In genomic region chr7:76233538-76234281, GRCh38 we compare ENCODE assay signal across 17 cellular contexts. TPM values are rescaled to one million over a fixed set of nuclear protein-coding genes. Genes with fewer than 3 reads are reported as not detected.
DNase-seq lines count a peak whose midpoint lies in the region; ATAC-seq and TF ChIP-seq lines count a peak whose summit lies in the region.
"Had no signal": no experiment of that assay in that cellular context is flagged by ENCODE, and none has a peak within 500 bp of the region (broad histone marks: within the 10 kb centered on the region; RNA-seq: fewer than 3 reads in every experiment).

No MANE protein-coding gene starts in this region.

- WGBS in mesendoderm (ENCODE audit: extremely low coverage, insufficient coverage, low lambda C conversion rate), result no CpG with 5 or more reads among the region's 5 CpGs

- no peak overlapping the region for H4K5ac ChIP-seq in mesendoderm (ENCODE audit: low read length)

- no peaks in the 10 kb centered on the region for H3K36me3 ChIP-seq in mesendoderm (ENCODE audit: control insufficient read depth, insufficient read depth, low read length)
- H3K36me3 ChIP-seq: MG63, thoracic aorta had no signal

- no peak overlapping the region for H3K4ac ChIP-seq in mesendoderm (ENCODE audit: low read depth, low read length)

- peaks cover 37% of the 10 kb centered on the region for H3K27me3 Mint-ChIP-seq in activated CD8-positive, alpha-beta memory T cell treated with anti-CD3 and anti-CD28 coated beads, Interleukin-2, amount 10 ng/mL, durations not matched to agents 7 days and 5 days

- in situ Hi-C loops in G401 (cut with HindIII; ENCODE audit: low sequenced_read_pairs), result no loop called here

- no peak overlapping the region for H3K4me3 Mint-ChIP-seq in activated CD8-positive, alpha-beta memory T cell treated with anti-CD3 and anti-CD28 coated beads, Interleukin-2, amount 10 ng/mL, durations not matched to agents 7 days and 5 days

- H3K23ac ChIP-seq in mesendoderm (ENCODE audit: low read length), result no peak overlapping the region

- no peak overlapping the region for H4K8ac ChIP-seq in mesendoderm (ENCODE audit: low read depth, low read length)

- no peaks in the 10 kb centered on the region for H3K27me3 ChIP-seq in mesendoderm (ENCODE audit: insufficient read depth, low read length, poor library complexity)
- H3K27me3 ChIP-seq: MG63 had no signal

- H3K36me3 Mint-ChIP-seq in activated CD8-positive, alpha-beta memory T cell treated with anti-CD3 and anti-CD28 coated beads, Interleukin-2, amount 10 ng/mL, durations not matched to agents 7 days and 5 days, result no peaks in the 10 kb centered on the region
- H3K36me3 Mint-ChIP-seq: activated naive CD4-positive, alpha-beta T cell treated with anti-CD3 and anti-CD28 coated beads, Interleukin-2, amount 50 U/mL, for 24 hours had no signal

- no peak overlapping the region for H3K9ac ChIP-seq in mesendoderm (ENCODE audit: low read length)

- POLR2A ChIA-PET in GM10248 (lab: Yijun Ruan, JAX), result no interaction called here

- H3K79me2 ChIP-seq in mesendoderm (ENCODE audit: control insufficient read depth, insufficient read depth, low read length), result no peaks in the 10 kb centered on the region

- H2BK15ac ChIP-seq in mesendoderm (replicated peaks; ENCODE audit: low read depth), result no peak overlapping the region

- no peak overlapping the region for H3K27ac ChIP-seq in mesendoderm (ENCODE audit: low read depth, low read length)
- H3K27ac ChIP-seq: psoas muscle, thoracic aorta, VCaP had no signal

- ATAC-seq in GM18867 (IDR thresholded peaks at IDR 0.05; ENCODE audit: unreplicated experiment), result no peak
- ATAC-seq in activated CD8-positive, alpha-beta memory T cell treated with anti-CD3 and anti-CD28 coated beads, Interleukin-2, amount 10 ng/mL, durations not matched to agents 7 days and 5 days, result no peak
- ATAC-seq: psoas muscle, SK-N-SH treated with all-trans-retinoic acid at 6 μM for 48 hours had no signal

- no peaks in the 10 kb centered on the region for H3K9me3 Mint-ChIP-seq in activated CD8-positive, alpha-beta memory T cell treated with anti-CD3 and anti-CD28 coated beads, Interleukin-2, amount 10 ng/mL, durations not matched to agents 7 days and 5 days (ENCODE audit: low read depth)
- H3K9me3 Mint-ChIP-seq: activated naive CD4-positive, alpha-beta T cell treated with anti-CD3 and anti-CD28 coated beads, Interleukin-2, amount 50 U/mL, for 24 hours had no signal

- no peaks in the 10 kb centered on the region for H3K79me1 ChIP-seq in mesendoderm (ENCODE audit: low read length)

- H3K56ac ChIP-seq in mesendoderm (ENCODE audit: low read length), result no peak overlapping the region

- no peak for TF ChIP-seq CTCF in GM10248 (IDR thresholded peaks at IDR 0.05; ENCODE audit: control extremely low read depth, extremely low read depth, low read depth, missing control alignments)

- no peak overlapping the region for H2BK120ac ChIP-seq in mesendoderm (ENCODE audit: low read depth, low read length)

- no peak overlapping the region for H3K4me2 ChIP-seq in mesendoderm (ENCODE audit: low read length)

- H2AK5ac ChIP-seq in mesendoderm (ENCODE audit: low read length), result no peak overlapping the region

- CTCF ChIA-PET in GM10248 (lab: Yijun Ruan, JAX), result interaction anchor here (0.9 to 2.0 kb wide), 3 partner anchors 28 to 56 kb away, joined by 3 to 10 read pairs (median 3); no protein-coding TSS in a partner anchor
- CTCF ChIA-PET in activated CD8-positive, alpha-beta memory T cell treated with anti-CD3 and anti-CD28 coated beads, Interleukin-2, amount 10 ng/mL, durations not matched to agents 7 days and 5 days (lab: Charles Lee), result interaction anchor here (1.3 to 2.8 kb wide), 2 partner anchors 30 to 33 kb away, joined by 3 to 8 read pairs; no protein-coding TSS in a partner anchor

- peaks cover 2% of the 10 kb centered on the region for H3K4me1 Mint-ChIP-seq in activated CD8-positive, alpha-beta memory T cell treated with anti-CD3 and anti-CD28 coated beads, Interleukin-2, amount 10 ng/mL, durations not matched to agents 7 days and 5 days

- H3K4me1 ChIP-seq in mesendoderm (ENCODE audit: control insufficient read depth, low read depth, low read length), result peaks cover 3% of the 10 kb centered on the region
- H3K4me1 ChIP-seq: psoas muscle had no signal

- no peak overlapping the region for H2BK5ac ChIP-seq in mesendoderm (ENCODE audit: low read length)

- peak; percentile 59 for DNase-seq in G401 (ENCODE audit: low spot score)
- peak; percentile 39 for DNase-seq in M059J (ENCODE audit: low read depth)
- DNase-seq in cerebellar cortex (ENCODE audit: low spot score), result peak; percentile 50
- DNase-seq in mesendoderm, result peak; percentile 94
- DNase-seq in GM10248 (ENCODE audit: extremely low spot score), result no peak
- no peak for DNase-seq in activated CD8-positive, alpha-beta memory T cell treated with anti-CD3 and anti-CD28 coated beads, Interleukin-2, amount 10 ng/mL, durations not matched to agents 7 days and 5 days
- no peak for DNase-seq in activated CD8-positive, alpha-beta memory T cell treated with anti-CD3 and anti-CD28 coated beads for 24 hours
- DNase-seq: activated CD8-positive, alpha-beta memory T cell treated with anti-CD3 and anti-CD28 coated beads, Interleukin-2, amount 50 U/mL, for 4 hours; cerebellar nuclear complex; MG63; NCI-H2171 treated with DMSO at 0.1 percent for 48 hours; psoas muscle had no signal

- H3K4me3 ChIP-seq in mesendoderm (ENCODE audit: low read length), result no peak overlapping the region
- H3K4me3 ChIP-seq: MG63, psoas muscle, thoracic aorta had no signal

- no peak overlapping the region for H3K18ac ChIP-seq in mesendoderm (ENCODE audit: low read length)

- no peak overlapping the region for H3K27ac Mint-ChIP-seq in activated CD8-positive, alpha-beta memory T cell treated with anti-CD3 and anti-CD28 coated beads, Interleukin-2, amount 10 ng/mL, durations not matched to agents 7 days and 5 days
- H3K27ac Mint-ChIP-seq: activated naive CD4-positive, alpha-beta T cell treated with anti-CD3 and anti-CD28 coated beads, Interleukin-2, amount 50 U/mL, for 24 hours had no signal

RNA-seq across cellular contexts. Expression of gene SRRM3, which starts 32.0 kb away (rescaled TPM):
- 5.8 and 8.5 TPM in 2 replicates for total RNA-seq in G401 (2014; rRNA removed; shearing (Covaris generic))
- 0.27 and 0.39 TPM in 2 replicates for total RNA-seq in M059J (2014; rRNA removed; shearing (Covaris generic))
- 2.2 TPM for polyA plus RNA-seq in mesendoderm (2013, experiment 1 of 2)
- 2.2 TPM for polyA plus RNA-seq in mesendoderm (2013, experiment 2 of 2)
- under 1 TPM in 1 of 2 experiments, not detected in 1; 0.09 TPM for total RNA-seq in activated CD8-positive, alpha-beta memory T cell treated with anti-CD3 and anti-CD28 coated beads, Interleukin-2, amount 10 ng/mL, durations not matched to agents 7 days and 5 days

Comparison
In these comparisons a context has a peak if more than half of its experiments do, and no peak if none do; other contexts are left out.
1. DNase-seq: peak in G401 (single experiment), M059J (single experiment), cerebellar cortex (single experiment) and mesendoderm (single experiment); none in GM10248 (single experiment), activated CD8-positive, alpha-beta memory T cell treated with anti-CD3 and anti-CD28 coated beads, Interleukin-2, amount 10 ng/mL, durations not matched to agents 7 days and 5 days (single experiment) and activated CD8-positive, alpha-beta memory T cell treated with anti-CD3 and anti-CD28 coated beads for 24 hours (single experiment).